Comparison of ENCODE assay signal across 25 cellular contexts in genomic region chr5:26245327-26245726, GRCh38.
"Had no signal": no experiment of that assay in that cellular context is flagged by ENCODE, and none has a peak within 500 bp of the region (broad histone marks: within the 10 kb centered on the region; RNA-seq: fewer than 3 reads in every experiment).

No MANE protein-coding gene starts in this region.

- H3K36me3 Mint-ChIP-seq: activated naive CD8-positive, alpha-beta T cell treated with anti-CD3 and anti-CD28 coated beads for 36 hours; stimulated activated effector memory CD8-positive, alpha-beta T cell treated with anti-CD3 and anti-CD28 coated beads, Interleukin-12 subunit alpha, Interleukin-12 subunit beta, amount 100 ng/mL, for 72 hours had no signal

- H3K4me1 ChIP-seq: esophagus squamous epithelium, gastrocnemius medialis, heart left ventricle, pancreas, right lobe of liver, suprapubic skin, tibial nerve had no signal

- H3K9me3 ChIP-seq: esophagus squamous epithelium, gastrocnemius medialis, pancreas, right lobe of liver, suprapubic skin had no signal

- H3K4me3 ChIP-seq: coronary artery, esophagus squamous epithelium, gastrocnemius medialis, heart left ventricle, pancreas, right lobe of liver, suprapubic skin, tibial nerve had no signal

- H3K27me3 Mint-ChIP-seq: activated naive CD8-positive, alpha-beta T cell treated with anti-CD3 and anti-CD28 coated beads for 36 hours; stimulated activated naive CD8-positive, alpha-beta T cell treated with anti-CD3 and anti-CD28 coated beads, Interleukin-15, amount 100 ng/mL, for 72 hours had no signal

- H3K4me1 Mint-ChIP-seq: activated naive CD8-positive, alpha-beta T cell treated with anti-CD3 and anti-CD28 coated beads for 36 hours; nephron progenitor cell; stimulated activated effector memory CD8-positive, alpha-beta T cell treated with anti-CD3 and anti-CD28 coated beads, Interleukin-12 subunit alpha, Interleukin-12 subunit beta, amount 100 ng/mL, for 72 hours; stimulated activated naive CD8-positive, alpha-beta T cell treated with anti-CD3 and anti-CD28 coated beads, Interleukin-15, amount 100 ng/mL, for 72 hours had no signal

- H3K36me3 ChIP-seq: esophagus squamous epithelium, gastrocnemius medialis, heart left ventricle, pancreas, right lobe of liver, suprapubic skin, tibial nerve had no signal

- H3K27ac Mint-ChIP-seq: activated naive CD8-positive, alpha-beta T cell treated with anti-CD3 and anti-CD28 coated beads for 36 hours; nephron progenitor cell; stimulated activated effector memory CD8-positive, alpha-beta T cell treated with anti-CD3 and anti-CD28 coated beads, Interleukin-12 subunit alpha, Interleukin-12 subunit beta, amount 100 ng/mL, for 72 hours; stimulated activated naive CD8-positive, alpha-beta T cell treated with anti-CD3 and anti-CD28 coated beads, Interleukin-15, amount 100 ng/mL, for 72 hours had no signal

- ATAC-seq: activated T-cell treated with anti-CD3 and anti-CD28 coated beads, Interleukin-2, amount 50 U/mL, for 4 hours; gastrocnemius medialis; heart left ventricle; left ventricle myocardium superior; pancreas; right lobe of liver; stimulated activated effector memory CD8-positive, alpha-beta T cell treated with anti-CD3 and anti-CD28 coated beads, Interleukin-12 subunit alpha, Interleukin-12 subunit beta, amount 100 ng/mL, for 72 hours; stimulated activated naive CD8-positive, alpha-beta T cell treated with anti-CD3 and anti-CD28 coated beads, Interleukin-15, amount 100 ng/mL, for 72 hours had no signal

- DNase-seq: activated CD4-positive, alpha-beta T cell treated with anti-CD3 and anti-CD28 coated beads for 4 hours; activated CD4-positive, alpha-beta T cell treated with anti-CD3 and anti-CD28 coated beads, Interleukin-2, amount 50 U/mL, for 48 hours; activated CD4-positive, CD25-positive, alpha-beta regulatory T cell; activated CD8-positive, alpha-beta memory T cell treated with anti-CD3 and anti-CD28 coated beads, Interleukin-2, amount 50 U/mL, for 48 hours; activated naive CD4-positive, alpha-beta T cell treated with Interleukin-2 at 50 U/mL for 16 hours; activated naive CD8-positive, alpha-beta T cell treated with anti-CD3 and anti-CD28 coated beads for 36 hours; activated T-cell treated with anti-CD3 and anti-CD28 coated beads, Interleukin-2, amount 50 U/mL, for 4 hours; amygdala; cerebellar nuclear complex; esophagus squamous epithelium; gastrocnemius medialis; heart left ventricle; left ventricle myocardium superior; mammary epithelial cell; nephron progenitor cell; pancreas; right lobe of liver; small intestine; stimulated activated CD4-positive, alpha-beta T cell treated with anti-CD3 and anti-CD28 coated beads, Interleukin-2, amount 100 ng/mL, for 24 hours; stimulated activated naive CD8-positive, alpha-beta T cell treated with anti-CD3 and anti-CD28 coated beads, Interleukin-15, amount 100 ng/mL, for 72 hours; T1000 had no signal

- H3K27me3 ChIP-seq: esophagus squamous epithelium, gastrocnemius medialis, heart left ventricle, pancreas, right lobe of liver, suprapubic skin, tibial nerve had no signal

- H3K27ac ChIP-seq: coronary artery, esophagus squamous epithelium, gastrocnemius medialis, heart left ventricle, pancreas, right lobe of liver, suprapubic skin, tibial nerve had no signal

- H3K4me3 Mint-ChIP-seq: activated naive CD8-positive, alpha-beta T cell treated with anti-CD3 and anti-CD28 coated beads for 36 hours; activated T-cell treated with anti-CD3 and anti-CD28 coated beads, Interleukin-2, amount 50 U/mL, for 4 hours; nephron progenitor cell; stimulated activated effector memory CD8-positive, alpha-beta T cell treated with anti-CD3 and anti-CD28 coated beads, Interleukin-12 subunit alpha, Interleukin-12 subunit beta, amount 100 ng/mL, for 72 hours; stimulated activated naive CD8-positive, alpha-beta T cell treated with anti-CD3 and anti-CD28 coated beads, Interleukin-15, amount 100 ng/mL, for 72 hours had no signal

- H3K9me3 Mint-ChIP-seq: nephron progenitor cell had no signal
